10 cellular contexts compared by ENCODE assay signal in the genomic region with DNA sequence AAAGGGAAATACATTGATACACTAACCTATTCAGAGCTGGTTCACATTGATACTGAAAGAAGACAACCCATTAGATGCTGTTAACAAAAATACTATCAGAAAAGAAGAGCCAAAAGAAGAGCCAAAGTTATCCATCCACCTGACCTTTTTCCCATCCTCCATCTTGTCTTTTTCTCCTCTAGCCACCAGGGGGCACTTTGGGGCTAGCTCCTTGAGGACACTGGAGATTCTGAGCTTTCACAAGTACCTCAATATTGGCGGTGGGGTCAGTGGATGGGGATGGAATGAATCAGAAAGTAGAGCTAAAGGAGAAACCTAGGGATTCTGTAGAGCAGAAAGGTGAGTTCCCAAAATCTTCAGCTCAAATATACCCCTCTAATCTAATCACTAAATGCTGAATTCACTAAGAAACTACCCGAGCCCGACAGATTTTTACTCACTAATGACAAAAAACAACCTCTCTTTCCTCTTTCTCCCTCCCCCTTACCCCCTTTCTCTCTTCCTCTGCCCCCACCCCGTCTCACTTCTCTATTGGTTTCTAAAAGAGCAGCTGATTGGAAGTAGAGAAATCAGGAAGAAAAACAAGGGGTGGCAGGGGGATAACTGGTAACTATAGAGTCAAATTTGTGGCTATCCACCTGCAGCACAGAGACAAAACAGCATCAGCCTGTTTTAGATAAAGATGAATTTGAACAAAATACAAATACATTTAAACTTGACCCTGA.
DNase-seq lines count a peak whose midpoint lies in the region; ATAC-seq and TF ChIP-seq lines count a peak whose summit lies in the region.
"Had no signal": no experiment of that assay in that cellular context is flagged by ENCODE, and none has a peak within 500 bp of the region (broad histone marks: within the 10 kb centered on the region; RNA-seq: fewer than 3 reads in every experiment).

No MANE protein-coding gene starts in this region.

- no peak overlapping the region for H3K27ac ChIP-seq in tibial artery
- H3K27ac ChIP-seq: SJSA1 had no signal

- intact Hi-C loops in tibial artery (cut with DNase I; ENCODE audit: low total_unique reads) = no loop called here

- H3K9me3 ChIP-seq in HAP-1 (peaks cover 3% of the 10 kb centered on the region; the same call in 1 of the 2 replicates), tibial artery (no peaks in the 10 kb centered on the region)
- H3K9me3 ChIP-seq: SJSA1 had no signal

- ATAC-seq in HG02840 (IDR thresholded peaks at IDR 0.05; ENCODE audit: low FRiP score, unreplicated experiment) = no peak
- ATAC-seq: naive thymus-derived CD4-positive, alpha-beta T cell had no signal

- H3K27me3 ChIP-seq in HAP-1 (ENCODE audit: low read depth) (no peaks in the 10 kb centered on the region), tibial artery (no peaks in the 10 kb centered on the region)
- H3K27me3 ChIP-seq: SJSA1 had no signal

- TF ChIP-seq CTCF in fibroblast of pulmonary artery (IDR thresholded peaks at IDR 0.05; ENCODE audit: low read length, missing control alignments) = peak; percentile 84
- peak; percentile 24 to 28 for TF ChIP-seq CTCF in tibial artery (IDR thresholded peaks at IDR 0.05)

- H3K4me3 ChIP-seq in HAP-1 (no peak overlapping the region), fibroblast of pulmonary artery (replicated peaks; ENCODE audit: low read depth, low read length) (no peak overlapping the region), tibial artery (no peak overlapping the region)
- H3K4me3 ChIP-seq: SJSA1 had no signal

- in situ Hi-C loops in HAP-1 (cut with MboI; ENCODE audit: low sequenced_read_pairs) = loop anchor here (25.0 kb wide), 1 partner anchor 453 kb away; no protein-coding TSS in a partner anchor

- H3K4me1 ChIP-seq in HAP-1 (no peaks in the 10 kb centered on the region), tibial artery (peaks cover 0 to 7% (median 0%) of the 10 kb centered on the region in 4 donors)
- H3K4me1 ChIP-seq: SJSA1 had no signal

- no peaks in the 10 kb centered on the region for H3K36me3 ChIP-seq in HAP-1 (replicated peaks)
- H3K36me3 ChIP-seq in tibial artery = no peaks in the 10 kb centered on the region

- DNase-seq in COR-L47 (lab: John Stamatoyannopoulos, UW) (peak; percentile 48), HAP-1 (ENCODE audit: low spot score in 2 of 2) (peak; percentile 50 to 69), RPMI7951 (ENCODE audit: low read depth) (peak; percentile 58), fibroblast of pulmonary artery (ENCODE audit: low read depth) (peak; percentile 73), tibial artery (no peak), ecto neural progenitor cell (ENCODE audit: low spot score) (no peak), activated gamma-delta T cell treated with Interleukin-2 at 50 U/mL for 16 hours (no peak)

Comparison
In these comparisons a context has a peak if more than half of its experiments do, and no peak if none do; other contexts are left out.
1. DNase-seq: peak in COR-L47 (single experiment), HAP-1 (2 of 2), RPMI7951 (single experiment) and fibroblast of pulmonary artery (single experiment); none in tibial artery (0 of 2), ecto neural progenitor cell (single experiment) and activated gamma-delta T cell treated with Interleukin-2 at 50 U/mL for 16 hours (single experiment).